In genomic region chr4:185863946-185864345, GRCh38 we compare ENCODE assay signal across 18 cellular contexts. TPM values are rescaled to one million over a fixed set of nuclear protein-coding genes. Genes with fewer than 3 reads are reported as not detected.
DNase-seq lines count a peak whose midpoint lies in the region; ATAC-seq and TF ChIP-seq lines count a peak whose summit lies in the region.
"Had no signal": no experiment of that assay in that cellular context is flagged by ENCODE, and none has a peak within 500 bp of the region (broad histone marks: within the 10 kb centered on the region; RNA-seq: fewer than 3 reads in every experiment).

No MANE protein-coding gene starts in this region.

- no peak overlapping the region for H3K4me3 Mint-ChIP-seq in Calu3 (ENCODE audit: low read depth, unreplicated experiment)
- H3K4me3 Mint-ChIP-seq: CD14-positive monocyte; CD4-positive, alpha-beta memory T cell had no signal

- peaks cover 64% of the 10 kb centered on the region for H3K4me1 Mint-ChIP-seq in Calu3 (ENCODE audit: low read depth, unreplicated experiment)
- H3K4me1 Mint-ChIP-seq: CD14-positive monocyte; CD4-positive, alpha-beta memory T cell had no signal

- peak overlapping the region; percentile 21 for H3K27ac Mint-ChIP-seq in Calu3 (ENCODE audit: unreplicated experiment)
- H3K27ac Mint-ChIP-seq: CD4-positive, alpha-beta memory T cell had no signal

- H3K27me3 ChIP-seq in right atrium auricular region: no peaks in the 10 kb centered on the region
- no peaks in the 10 kb centered on the region for H3K27me3 ChIP-seq in osteoblast (ENCODE audit: insufficient read depth, low read length)
- H3K27me3 ChIP-seq: BLaER1 had no signal

- H3K4me3 ChIP-seq in right atrium auricular region (no peak overlapping the region), osteoblast (ENCODE audit: insufficient read depth, low read length) (no peak overlapping the region)
- H3K4me3 ChIP-seq: BLaER1 had no signal

- no peaks in the 10 kb centered on the region for H3K79me2 ChIP-seq in osteoblast (ENCODE audit: insufficient read depth, low read length)

- H3K9me3 ChIP-seq in right atrium auricular region (no peaks in the 10 kb centered on the region), osteoblast (ENCODE audit: low read depth, low read length) (no peaks in the 10 kb centered on the region)
- H3K9me3 ChIP-seq: BLaER1 had no signal

- H3K27me3 Mint-ChIP-seq in Calu3 (ENCODE audit: unreplicated experiment): no peaks in the 10 kb centered on the region

- H2AFZ ChIP-seq in osteoblast (ENCODE audit: low read length): no peak overlapping the region

- H3K4me2 ChIP-seq in osteoblast (ENCODE audit: insufficient read depth, low read length): no peak overlapping the region
- H3K4me2 ChIP-seq: BLaER1 had no signal

- no peaks in the 10 kb centered on the region for H4K20me1 ChIP-seq in osteoblast (ENCODE audit: insufficient read depth, low read length)
- H4K20me1 ChIP-seq: BLaER1 had no signal

- CTCF ChIA-PET in Calu3 (lab: Charles Lee): no interaction called here

- no peaks in the 10 kb centered on the region for H3K36me3 Mint-ChIP-seq in Calu3 (ENCODE audit: insufficient read depth, unreplicated experiment)
- H3K36me3 Mint-ChIP-seq: CD14-positive monocyte; CD4-positive, alpha-beta memory T cell had no signal

- no peak for TF ChIP-seq CTCF in Calu3 (IDR thresholded peaks at IDR 0.05; ENCODE audit: unreplicated experiment)
- no peak for TF ChIP-seq CTCF in VCaP (conservative IDR thresholded peaks at IDR 0.05)
- no peak for TF ChIP-seq CTCF in right atrium auricular region (IDR thresholded peaks at IDR 0.05)
- TF ChIP-seq CTCF in osteoblast (IDR thresholded peaks at IDR 0.05; ENCODE audit: extremely low read depth, low read depth, low read length): no peak

- H3K27ac ChIP-seq in VCaP: peak overlapping the region; percentile 96
- peak overlapping the region; percentile 54 to 86 for H3K27ac ChIP-seq in right atrium auricular region
- H3K27ac ChIP-seq in osteoblast (ENCODE audit: low read depth, low read length): no peak overlapping the region
- H3K27ac ChIP-seq: BLaER1 had no signal

- H3K4me1 ChIP-seq in right atrium auricular region (peaks cover 0 to 10% of the 10 kb centered on the region in 2 donors), osteoblast (ENCODE audit: insufficient read depth, low read length) (peaks cover 14% of the 10 kb centered on the region)

- no peaks in the 10 kb centered on the region for H3K9me3 Mint-ChIP-seq in Calu3 (ENCODE audit: low read depth, unreplicated experiment)

- ATAC-seq in Right ventricle myocardium superior (ENCODE audit: poor library complexity) (peak; percentile 61), HG02588 (IDR thresholded peaks at IDR 0.05; ENCODE audit: unreplicated experiment) (no peak)
- ATAC-seq: HCT116 had no signal

- DNase-seq in Right ventricle myocardium superior (no peak), cardiac septum (ENCODE audit: low spot score) (no peak), Calu3 (no peak), right atrium auricular region (ENCODE audit: low spot score) (no peak), NCI-H128 (lab: John Stamatoyannopoulos, UW; ENCODE audit: unreplicated experiment) (no peak), osteoblast (ENCODE audit: insufficient read length, low spot score, missing footprints) (no peak)
- DNase-seq: 8988T; CD4-positive, alpha-beta memory T cell; DMS79 treated with DMSO at 0.1 percent for 48 hours; GF-D8; GOT3; H7 had no signal

- intact Hi-C loops in Right ventricle myocardium superior (cut with DNase I) (no loop called here), cardiac septum (cut with DNase I) (loop anchor here (1.0 kb wide), 1 partner anchor 16 kb away; no protein-coding TSS in a partner anchor), Calu3 (cut with micrococcal nuclease; ENCODE audit: unreplicated experiment) (no loop called here)

- no TSS peak for BruUV-seq in Calu3 (replicated peaks; lab: Mats Ljungman, UMichigan)

- H3K36me3 ChIP-seq in right atrium auricular region: no peaks in the 10 kb centered on the region
- no peaks in the 10 kb centered on the region for H3K36me3 ChIP-seq in osteoblast (ENCODE audit: insufficient read depth, low read length)
- H3K36me3 ChIP-seq: BLaER1 had no signal

RNA-seq across cellular contexts. Expression of gene SORBS2, which starts 52.0 kb away (rescaled TPM):
- total RNA-seq in Right ventricle myocardium superior: 819 TPM
- total RNA-seq in cardiac septum: 1,779 TPM
- total RNA-seq in Calu3 (2022): 37.2 and 52.8 TPM in 2 replicates
- 100 to 1,000 TPM; 530 to 741 TPM for total RNA-seq in right atrium auricular region
- total RNA-seq in osteoblast: 50.7 and 85.0 TPM in 2 replicates
- total RNA-seq: A673; CD4-positive, alpha-beta memory T cell had no signal
